In the genomic region with DNA sequence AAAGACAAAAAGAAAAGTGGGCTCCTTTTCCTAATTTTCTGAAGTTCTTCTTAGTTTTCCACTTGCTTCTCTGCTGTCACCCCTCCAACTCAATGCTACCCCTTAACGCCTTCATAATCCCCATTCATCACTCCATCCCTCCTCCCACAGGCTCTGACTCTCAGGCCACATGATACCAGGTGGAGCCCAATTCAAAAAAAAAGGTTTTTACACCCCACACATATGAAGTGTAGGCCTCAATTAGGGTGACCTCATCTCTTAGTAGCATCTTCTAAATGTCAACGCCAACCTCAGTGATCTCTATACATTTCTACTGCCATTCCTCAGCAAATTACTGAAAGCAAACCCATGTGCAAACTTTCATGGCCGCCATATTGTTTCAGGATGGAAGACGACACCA, we compare ENCODE assay signal across 30 cellular contexts. TPM values are rescaled to one million over a fixed set of nuclear protein-coding genes. Genes with fewer than 3 reads are reported as not detected.
A peak's percentile ranks its signal among the peaks of the same experiment; 100 is the strongest.
DNase-seq lines count a peak whose midpoint lies in the region; ATAC-seq, FAIRE-seq and TF ChIP-seq lines count a peak whose summit lies in the region.
"Had no signal": no experiment of that assay in that cellular context is flagged by ENCODE, and none has a peak within 500 bp of the region (broad histone marks: within the 10 kb centered on the region; RNA-seq: fewer than 3 reads in every experiment).

No MANE protein-coding gene starts in this region.

- H3K4me2 ChIP-seq in GM12878 (ENCODE audit: control insufficient read depth, insufficient read depth) = no peak overlapping the region; the same call in 1 of the 2 replicates
- H3K4me2 ChIP-seq: GM23338 had no signal

- no peak overlapping the region for H3K27ac ChIP-seq in GM12878 (ENCODE audit: control insufficient read depth, insufficient read depth)
- H3K27ac ChIP-seq: C4-2B, gastroesophageal sphincter, thoracic aorta, uterus had no signal

- no peaks in the 10 kb centered on the region for H3K27me3 Mint-ChIP-seq in T-helper 2 cell treated with Interferon-gamma antibody and Interleukin-4, amounts not matched to agents 5 μg/mL and 100 μg/mL, for 36 hours (ENCODE audit: low read depth)
- no peaks in the 10 kb centered on the region for H3K27me3 Mint-ChIP-seq in stimulated activated naive CD8-positive, alpha-beta T cell treated with anti-CD3 and anti-CD28 coated beads, Interleukin-15, Interleukin-2, amounts not matched to agents 100 ng/mL and 50 ng/mL, for 24 hours
- H3K27me3 Mint-ChIP-seq: naive thymus-derived CD8-positive, alpha-beta T cell had no signal

- H3K4me1 Mint-ChIP-seq in T-helper 2 cell treated with Interferon-gamma antibody and Interleukin-4, amounts not matched to agents 5 μg/mL and 100 μg/mL, for 36 hours (ENCODE audit: low read depth) = peaks cover 50% of the 10 kb centered on the region
- H3K4me1 Mint-ChIP-seq in stimulated activated naive CD8-positive, alpha-beta T cell treated with anti-CD3 and anti-CD28 coated beads, Interleukin-15, Interleukin-2, amounts not matched to agents 100 ng/mL and 50 ng/mL, for 24 hours (ENCODE audit: low read depth) = peaks cover 83% of the 10 kb centered on the region

- H3K4me3 Mint-ChIP-seq in T-helper 2 cell treated with Interferon-gamma antibody and Interleukin-4, amounts not matched to agents 5 μg/mL and 100 μg/mL, for 36 hours = no peak overlapping the region
- peak overlapping the region; percentile 65 for H3K4me3 Mint-ChIP-seq in stimulated activated naive CD8-positive, alpha-beta T cell treated with anti-CD3 and anti-CD28 coated beads, Interleukin-15, Interleukin-2, amounts not matched to agents 100 ng/mL and 50 ng/mL, for 24 hours
- H3K4me3 Mint-ChIP-seq: GM23338 had no signal

- peak; percentile 38 for DNase-seq in T-helper 2 cell treated with Interferon-gamma antibody and Interleukin-4, amounts not matched to agents 5 μg/mL and 100 μg/mL, for 36 hours (ENCODE audit: low spot score)
- DNase-seq in T-helper 2 cell = no peak
- DNase-seq in activated naive CD4-positive, alpha-beta T cell treated with anti-CD3 and anti-CD28 coated beads, Interleukin-2, amount 50 U/mL, for 72 hours (ENCODE audit: low spot score in 2 of 2) = no peak
- no peak for DNase-seq in activated naive CD4-positive, alpha-beta T cell treated with anti-CD3 and anti-CD28 coated beads, Interleukin-2, amount 50 U/mL, for 16 hours
- DNase-seq in GM12878 (ENCODE audit: low read depth, low spot score) = no peak
- DNase-seq in glomerular visceral epithelial cell (ENCODE audit: extremely low spot score) = no peak
- DNase-seq: 8988T; activated CD8-positive, alpha-beta memory T cell treated with anti-CD3 and anti-CD28 coated beads, Interleukin-2, amount 50 U/mL, for 48 hours; aorta; Calu3; DMS79 treated with DMSO at 0.1 percent for 48 hours; effector CD4-positive, alpha-beta T cell; GF-D8; left colon; naive thymus-derived CD8-positive, alpha-beta T cell; NCI-H1436 treated with DMSO at 0.1 percent for 48 hours; NCI-H2107; NCI-H446; NCI-H748 treated with DMSO at 0.1 percent for 48 hours; Right ventricle myocardium superior; stimulated activated naive CD4-positive, alpha-beta T cell treated with Interleukin-2 at 50 U/mL for 16 hours; uterus had no signal

- TF ChIP-seq POLR2A in GM12878 (IDR thresholded peaks at IDR 0.05; ENCODE audit: low read depth, low read length) = no peak

- FAIRE-seq in GM12878 (lab: Jason Lieb, UNC) = no peak

- peaks cover 8 to 49% of the 10 kb centered on the region in 2 experiments for H3K36me3 ChIP-seq in GM12878 (ENCODE audit: control insufficient read depth in 2 of 2, insufficient read depth in 2 of 2, low read length in 1 of 2)
- H3K36me3 ChIP-seq: uterus had no signal

- H3K9me3 ChIP-seq in GM12878 (replicated peaks; ENCODE audit: control insufficient read depth, insufficient read depth, low read length) = no peaks in the 10 kb centered on the region
- H3K9me3 ChIP-seq: gastroesophageal sphincter, thoracic aorta, uterus had no signal

- no peaks in the 10 kb centered on the region for H4K20me1 ChIP-seq in GM12878 (ENCODE audit: control insufficient read depth, insufficient read depth)

- 96% methylated on average over 4 of the region's 4 CpGs for WGBS in GM12878 (ENCODE audit: insufficient coverage, insufficient replicate concordance, low lambda C conversion rate, missing lambda C conversion rate)

- no peaks in the 10 kb centered on the region for H3K9me3 Mint-ChIP-seq in T-helper 2 cell treated with Interferon-gamma antibody and Interleukin-4, amounts not matched to agents 5 μg/mL and 100 μg/mL, for 36 hours
- H3K9me3 Mint-ChIP-seq in activated naive CD4-positive, alpha-beta T cell treated with anti-CD3 and anti-CD28 coated beads, Interleukin-2, amount 50 U/mL, for 72 hours = no peaks in the 10 kb centered on the region
- H3K9me3 Mint-ChIP-seq in stimulated activated naive CD8-positive, alpha-beta T cell treated with anti-CD3 and anti-CD28 coated beads, Interleukin-15, Interleukin-2, amounts not matched to agents 100 ng/mL and 50 ng/mL, for 24 hours = peaks cover 3% of the 10 kb centered on the region
- H3K9me3 Mint-ChIP-seq: GM23338; naive thymus-derived CD8-positive, alpha-beta T cell had no signal

- RAD21 ChIA-PET in GM12878 (lab: Charles Lee; ENCODE audit: unreplicated experiment) = interaction anchor here (0.5 to 1.2 kb wide), 2 partner anchors 11 to 35 kb away, joined by 3 read pairs; no protein-coding TSS in a partner anchor

- peaks cover 30% of the 10 kb centered on the region for H3K79me2 ChIP-seq in GM12878 (ENCODE audit: control insufficient read depth, insufficient read depth, low read length)

- peak; percentile 51 to 54 for ATAC-seq in activated naive CD4-positive, alpha-beta T cell treated with anti-CD3 and anti-CD28 coated beads, Interleukin-2, amount 50 U/mL, for 72 hours
- ATAC-seq in GM12878 (no peak), GM19351 (IDR thresholded peaks at IDR 0.05; ENCODE audit: unreplicated experiment) (no peak)
- ATAC-seq: gastroesophageal sphincter; GM23338; left colon; naive thymus-derived CD8-positive, alpha-beta T cell; Panc1; SK-N-SH treated with all-trans-retinoic acid at 6 μM for 48 hours had no signal

- peaks cover 71% of the 10 kb centered on the region for H3K36me3 Mint-ChIP-seq in T-helper 2 cell treated with Interferon-gamma antibody and Interleukin-4, amounts not matched to agents 5 μg/mL and 100 μg/mL, for 36 hours (ENCODE audit: low read depth)
- peaks cover 52 to 78% of the 10 kb centered on the region in 2 donors for H3K36me3 Mint-ChIP-seq in activated naive CD4-positive, alpha-beta T cell treated with anti-CD3 and anti-CD28 coated beads, Interleukin-2, amount 50 U/mL, for 72 hours
- peaks cover 93% of the 10 kb centered on the region for H3K36me3 Mint-ChIP-seq in stimulated activated naive CD8-positive, alpha-beta T cell treated with anti-CD3 and anti-CD28 coated beads, Interleukin-15, Interleukin-2, amounts not matched to agents 100 ng/mL and 50 ng/mL, for 24 hours (ENCODE audit: low read depth)

- peaks cover 17% of the 10 kb centered on the region for H3K4me1 ChIP-seq in GM12878 (ENCODE audit: control insufficient read depth, insufficient read depth, low read length)

- POLR2A ChIA-PET in GM12878 (lab: Charles Lee) = interaction anchor here (0.5 kb wide), 1 partner anchor 86 kb away, joined by 5 read pairs; no protein-coding TSS in a partner anchor

- SMC1A ChIA-PET in GM12878 (lab: Charles Lee; ENCODE audit: uncharacterized antibody, unreplicated experiment) = interaction anchor here (1.1 to 1.6 kb wide), 2 partner anchors 39 to 41 kb away, joined by 3 read pairs; no protein-coding TSS in a partner anchor

- no peak overlapping the region for H3K4me3 ChIP-seq in GM12878
- H3K4me3 ChIP-seq: gastroesophageal sphincter, GM23338, thoracic aorta, uterus had no signal

- no peak overlapping the region for H3K9ac ChIP-seq in GM12878 (ENCODE audit: control insufficient read depth, insufficient read depth, low read length)

- in situ Hi-C loops in GM12878 (cut with MboI) = no loop called here

- no peaks in the 10 kb centered on the region for H3K27me3 ChIP-seq in GM12878 (replicated peaks in 1 of 2; ENCODE audit: control insufficient read depth in 2 of 2, insufficient read depth in 2 of 2, low read length in 1 of 2)
- H3K27me3 ChIP-seq: gastroesophageal sphincter, uterus had no signal

- H2AFZ ChIP-seq in GM12878 (ENCODE audit: control insufficient read depth, low read depth, low read length) = no peak overlapping the region
- H2AFZ ChIP-seq: GM23338 had no signal

- TF ChIP-seq EP300 in GM12878 (IDR thresholded peaks at IDR 0.05; ENCODE audit: borderline replicate concordance in 1 of 2, control insufficient read depth in 1 of 2, low read depth in 2 of 2, low read length in 2 of 2) = no peak

- TF ChIP-seq CTCF in GM12878 (IDR thresholded peaks at IDR 0.05 in 2 of 3, conservative IDR thresholded peaks at IDR 0.05 in 1 of 3; ENCODE audit: control insufficient read depth in 2 of 3, extremely low read depth in 1 of 3, insufficient read depth in 1 of 3, low read depth in 3 of 3, low read length in 3 of 3) = no peak

- no TSS peak for BruUV-seq in GM12878 (replicated peaks; lab: Mats Ljungman, UMichigan)

- no peak overlapping the region for H3K27ac Mint-ChIP-seq in T-helper 2 cell treated with Interferon-gamma antibody and Interleukin-4, amounts not matched to agents 5 μg/mL and 100 μg/mL, for 36 hours
- peak overlapping the region in 1 of 2 donors; percentile 88 for H3K27ac Mint-ChIP-seq in activated naive CD4-positive, alpha-beta T cell treated with anti-CD3 and anti-CD28 coated beads, Interleukin-2, amount 50 U/mL, for 72 hours
- H3K27ac Mint-ChIP-seq in stimulated activated naive CD8-positive, alpha-beta T cell treated with anti-CD3 and anti-CD28 coated beads, Interleukin-15, Interleukin-2, amounts not matched to agents 100 ng/mL and 50 ng/mL, for 24 hours = peak overlapping the region; percentile 97
- H3K27ac Mint-ChIP-seq: GM23338 had no signal

- CTCF ChIA-PET in GM12878 (lab: Yijun Ruan, JAX) = interaction anchor here (0.8 to 1.5 kb wide), 5 partner anchors 26 to 218 kb away, joined by 3 to 5 read pairs (median 3); no protein-coding TSS in a partner anchor

- TF ChIP-seq RAD21 in GM12878 (IDR thresholded peaks at IDR 0.05; ENCODE audit: insufficient read depth, low read depth, low read length) = no peak

- intact Hi-C loops in GM12878 (cut with micrococcal nuclease; ENCODE audit: unreplicated experiment) = no loop called here

RNA-seq across cellular contexts. Expression of a gene that starts 6.4 kb away (rescaled TPM):
- 10 to 100 TPM; 66.1 to 80.4 TPM for total RNA-seq in activated naive CD4-positive, alpha-beta T cell treated with anti-CD3 and anti-CD28 coated beads, Interleukin-2, amount 50 U/mL, for 72 hours
- total RNA-seq in GM12878 (2013; cell fraction: nucleolus; rRNA removed) = 27.4 and 27.5 TPM in 2 replicates
- total RNA-seq in GM12878 (2014; rRNA removed) (15.8 and 16.1 TPM in 2 replicates), GM12878 (2014; rRNA removed; fragmentation: Illumina TruSeq; extraction: Trizol) (16.7 and 21.5 TPM in 2 replicates), GM12878 (2021) (50.4 and 51.7 TPM in 2 replicates)
- polyA plus RNA-seq in GM12878 (2011; ENCODE audit: low read depth) = 10.0 TPM
- polyA plus RNA-seq in GM12878 (2011; rRNA removed) (8.1 and 18.0 TPM in 2 replicates), GM12878 (2014; fragmentation: Illumina TruSeq; extraction: Trizol) (38.8 and 40.3 TPM in 2 replicates), GM12878 (2014; fragmentation: Nextera tagmentation; extraction: Ambion mirVana) (1 to 10 TPM; 4.1 to 7.9 TPM), GM12878 (2014; rRNA removed) (30.1 and 41.9 TPM in 2 replicates), GM12878 (2016; fragmentation: Nextera tagmentation; extraction: Ambion mirVana) (1 to 10 TPM; 6.4 to 6.6 TPM)
- polyA plus RNA-seq in GM12878 (2011; cell fraction: cytosol; rRNA removed) = 15.5 and 16.6 TPM in 2 replicates
- 31.4 and 44.2 TPM in 2 replicates for polyA plus RNA-seq in GM12878 (2011; cell fraction: nucleus; rRNA removed)
- polyA plus RNA-seq in GM12878 (2012) = 22.0 and 30.8 TPM in 2 replicates
- polyA minus RNA-seq in GM12878 (2011; rRNA and poly(A)+ RNA removed) = 9.3 and 10.4 TPM in 2 replicates
- 7.1 and 10.2 TPM in 2 replicates for polyA minus RNA-seq in GM12878 (2011; cell fraction: cytosol; rRNA and poly(A)+ RNA removed)
- polyA minus RNA-seq in GM12878 (2011; cell fraction: nucleus; rRNA and poly(A)+ RNA removed) = 3.7 and 11.5 TPM in 2 replicates

Comparison
In these comparisons a context has a peak if more than half of its experiments do, and no peak if none do; other contexts are left out.
1. ATAC-seq: peak in activated naive CD4-positive, alpha-beta T cell treated with anti-CD3 and anti-CD28 coated beads, Interleukin-2, amount 50 U/mL, for 72 hours (2 of 2); none in GM12878 (single experiment) and GM19351 (single experiment).